9 cellular contexts compared by ENCODE assay signal in the genomic region with DNA sequence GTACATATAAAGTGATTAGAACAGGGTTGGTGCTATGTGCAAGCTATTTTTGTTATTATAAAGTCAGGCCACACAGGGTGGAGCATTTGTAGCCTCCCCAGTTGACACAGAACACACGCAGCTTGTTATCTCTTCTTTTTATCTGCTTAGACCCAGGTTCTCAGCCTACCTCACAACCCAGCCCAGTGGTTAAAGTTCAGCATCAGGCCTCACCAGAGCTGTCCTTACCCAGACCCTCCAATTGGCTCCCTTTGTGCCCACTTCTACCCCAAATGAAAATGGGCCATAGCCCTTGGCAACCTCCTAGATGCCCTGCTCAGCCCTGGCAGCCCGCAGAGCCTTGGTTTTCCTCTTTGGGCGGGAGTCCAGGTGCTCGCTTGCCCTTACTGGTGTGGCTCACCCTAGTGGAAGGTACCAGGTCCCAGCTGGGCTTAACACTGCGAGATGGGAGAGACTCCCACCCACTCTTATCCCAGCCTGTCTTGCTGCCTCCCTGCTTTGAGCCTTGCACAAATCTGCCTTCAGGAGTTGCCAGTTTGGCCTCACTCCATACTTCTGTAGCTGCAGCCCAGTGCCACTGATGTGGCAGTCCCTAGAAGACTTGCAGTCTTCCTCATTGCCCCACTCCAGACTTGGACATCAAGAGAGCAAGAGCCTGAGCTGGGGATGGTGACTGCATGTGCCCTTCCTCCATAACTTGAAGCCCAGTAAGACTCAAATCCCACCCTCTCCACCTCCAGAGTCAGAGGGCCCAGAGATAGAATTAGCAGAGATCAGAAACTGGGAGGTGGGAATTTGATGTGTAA. TPM values are rescaled to one million over a fixed set of nuclear protein-coding genes. Genes with fewer than 3 reads are reported as not detected.
DNase-seq lines count a peak whose midpoint lies in the region; ATAC-seq and TF ChIP-seq lines count a peak whose summit lies in the region.
"Had no signal": no experiment of that assay in that cellular context is flagged by ENCODE, and none has a peak within 500 bp of the region (broad histone marks: within the 10 kb centered on the region; RNA-seq: fewer than 3 reads in every experiment).

No MANE protein-coding gene starts in this region.

- peaks cover 52% of the 10 kb centered on the region for H3K36me3 Mint-ChIP-seq in activated CD4-positive, alpha-beta T cell treated with anti-CD3 and anti-CD28 coated beads, Interleukin-2, amount 10 ng/mL, durations not matched to agents 24 days and 14 days (ENCODE audit: low read depth)
- H3K36me3 Mint-ChIP-seq in activated CD8-positive, alpha-beta T cell treated with anti-CD3 and anti-CD28 coated beads for 36 hours (ENCODE audit: low read depth): peaks cover 45% of the 10 kb centered on the region

- H3K27ac Mint-ChIP-seq in activated CD4-positive, alpha-beta T cell treated with anti-CD3 and anti-CD28 coated beads, Interleukin-2, amount 10 ng/mL, durations not matched to agents 24 days and 14 days: peak overlapping the region; percentile 66
- H3K27ac Mint-ChIP-seq in activated CD8-positive, alpha-beta T cell treated with anti-CD3 and anti-CD28 coated beads for 36 hours: no peak overlapping the region

- intact Hi-C loops in activated CD4-positive, alpha-beta T cell treated with anti-CD3 and anti-CD28 coated beads, Interleukin-2, amount 10 ng/mL, durations not matched to agents 24 days and 14 days (cut with micrococcal nuclease): no loop called here
- intact Hi-C loops in activated CD8-positive, alpha-beta T cell treated with anti-CD3 and anti-CD28 coated beads for 36 hours (cut with micrococcal nuclease): no loop called here
- intact Hi-C loops in left colon (cut with DNase I, micrococcal nuclease): no loop called here

- peak overlapping the region; percentile 86 for H3K27ac ChIP-seq in substantia nigra (ENCODE audit: low read depth, low read length, poor library complexity, severe bottlenecking)

- H3K4me3 Mint-ChIP-seq in activated CD4-positive, alpha-beta T cell treated with anti-CD3 and anti-CD28 coated beads, Interleukin-2, amount 10 ng/mL, durations not matched to agents 24 days and 14 days: peak overlapping the region; percentile 92
- H3K4me3 Mint-ChIP-seq in activated CD8-positive, alpha-beta T cell treated with anti-CD3 and anti-CD28 coated beads for 36 hours: peak overlapping the region; percentile 89

- no peak for ATAC-seq in activated CD8-positive, alpha-beta T cell treated with anti-CD3 and anti-CD28 coated beads for 36 hours
- peak; percentile 40 for ATAC-seq in left colon

- H3K9me3 Mint-ChIP-seq in activated CD4-positive, alpha-beta T cell treated with anti-CD3 and anti-CD28 coated beads, Interleukin-2, amount 10 ng/mL, durations not matched to agents 24 days and 14 days: no peaks in the 10 kb centered on the region
- H3K9me3 Mint-ChIP-seq in activated CD8-positive, alpha-beta T cell treated with anti-CD3 and anti-CD28 coated beads for 36 hours: no peaks in the 10 kb centered on the region

- H3K4me1 Mint-ChIP-seq in activated CD4-positive, alpha-beta T cell treated with anti-CD3 and anti-CD28 coated beads, Interleukin-2, amount 10 ng/mL, durations not matched to agents 24 days and 14 days: peaks cover 56% of the 10 kb centered on the region
- peaks cover 49% of the 10 kb centered on the region for H3K4me1 Mint-ChIP-seq in activated CD8-positive, alpha-beta T cell treated with anti-CD3 and anti-CD28 coated beads for 36 hours (ENCODE audit: low read depth)

- CTCF ChIA-PET in activated CD8-positive, alpha-beta T cell treated with anti-CD3 and anti-CD28 coated beads for 36 hours (lab: Charles Lee): interaction anchor here (0.6 to 4.0 kb wide), 8 partner anchors 22 to 71 kb away, joined by 3 to 31 read pairs (median 4); no protein-coding TSS in a partner anchor

- no peak for TF ChIP-seq CTCF in activated CD8-positive, alpha-beta T cell treated with anti-CD3 and anti-CD28 coated beads for 36 hours (IDR thresholded peaks at IDR 0.05)

- no peaks in the 10 kb centered on the region for H3K27me3 Mint-ChIP-seq in activated CD4-positive, alpha-beta T cell treated with anti-CD3 and anti-CD28 coated beads, Interleukin-2, amount 10 ng/mL, durations not matched to agents 24 days and 14 days
- no peaks in the 10 kb centered on the region for H3K27me3 Mint-ChIP-seq in activated CD8-positive, alpha-beta T cell treated with anti-CD3 and anti-CD28 coated beads for 36 hours

- peak; percentile 62 for DNase-seq in activated CD4-positive, alpha-beta T cell treated with anti-CD3 and anti-CD28 coated beads, Interleukin-2, amount 10 ng/mL, durations not matched to agents 24 days and 14 days
- no peak for DNase-seq in activated CD4-positive, alpha-beta T cell treated with anti-CD3 and anti-CD28 coated beads for 1 hour
- no peak for DNase-seq in activated CD8-positive, alpha-beta T cell treated with anti-CD3 and anti-CD28 coated beads for 36 hours
- DNase-seq in left colon: no peak
- DNase-seq in substantia nigra (lab: John Stamatoyannopoulos, UW): peak in 6 of 49 donors; percentile 8 to 71 (median 17)
- DNase-seq in kidney glomerular epithelial cell (lab: John Stamatoyannopoulos, UW): no peak
- no peak for DNase-seq in NCI-H2171 (lab: John Stamatoyannopoulos, UW)
- DNase-seq in UCSD-AML1 (lab: John Stamatoyannopoulos, UW; ENCODE audit: unreplicated experiment): no peak
- DNase-seq: midbrain had no signal

- POLR2A ChIA-PET in activated CD8-positive, alpha-beta T cell treated with anti-CD3 and anti-CD28 coated beads for 36 hours (lab: Charles Lee): interaction anchor here (0.8 to 4.6 kb wide), 8 partner anchors 10 to 216 kb away, joined by 3 to 22 read pairs (median 4); a partner anchor contains a TSS

RNA-seq across cellular contexts. Expression of a gene that starts 1.2 kb away (rescaled TPM):
- 65.8 and 70.9 TPM in 2 replicates for total RNA-seq in activated CD4-positive, alpha-beta T cell treated with anti-CD3 and anti-CD28 coated beads, Interleukin-2, amount 10 ng/mL, durations not matched to agents 24 days and 14 days
- total RNA-seq in activated CD8-positive, alpha-beta T cell treated with anti-CD3 and anti-CD28 coated beads for 36 hours: 10 to 100 TPM; 33.8 to 36.9 TPM
- total RNA-seq in left colon: 10 to 100 TPM; 82.5 to 94.6 TPM

RNA-seq across cellular contexts. Expression of a gene that starts 4.2 kb away (rescaled TPM):
- 70.2 and 72.9 TPM in 2 replicates for total RNA-seq in activated CD4-positive, alpha-beta T cell treated with anti-CD3 and anti-CD28 coated beads, Interleukin-2, amount 10 ng/mL, durations not matched to agents 24 days and 14 days
- total RNA-seq in activated CD8-positive, alpha-beta T cell treated with anti-CD3 and anti-CD28 coated beads for 36 hours: 100 to 1,000 TPM; 142 to 146 TPM
- 10 to 100 TPM; 26.0 to 38.6 TPM for total RNA-seq in left colon

RNA-seq across cellular contexts. Expression of a gene that starts 20.1 kb away (rescaled TPM):
- 59.8 and 60.2 TPM in 2 replicates for total RNA-seq in activated CD4-positive, alpha-beta T cell treated with anti-CD3 and anti-CD28 coated beads, Interleukin-2, amount 10 ng/mL, durations not matched to agents 24 days and 14 days
- 10 to 100 TPM; 43.6 to 44.8 TPM for total RNA-seq in activated CD8-positive, alpha-beta T cell treated with anti-CD3 and anti-CD28 coated beads for 36 hours
- total RNA-seq in left colon: 10 to 100 TPM; 26.7 to 32.4 TPM

RNA-seq across cellular contexts. Expression of a gene that starts 26.3 kb away (rescaled TPM):
- 89.6 and 91.3 TPM in 2 replicates for total RNA-seq in activated CD4-positive, alpha-beta T cell treated with anti-CD3 and anti-CD28 coated beads, Interleukin-2, amount 10 ng/mL, durations not matched to agents 24 days and 14 days
- 100 to 1,000 TPM; 140 to 141 TPM for total RNA-seq in activated CD8-positive, alpha-beta T cell treated with anti-CD3 and anti-CD28 coated beads for 36 hours
- total RNA-seq in left colon: 10 to 100 TPM in 1 of 2 donors, 1 to 10 TPM in 1; 9.7 to 24.4 TPM

RNA-seq across cellular contexts. Expression of a gene that starts 41.5 kb away (rescaled TPM):
- 40.8 and 43.8 TPM in 2 replicates for total RNA-seq in activated CD4-positive, alpha-beta T cell treated with anti-CD3 and anti-CD28 coated beads, Interleukin-2, amount 10 ng/mL, durations not matched to agents 24 days and 14 days
- 10 to 100 TPM; 22.5 to 24.9 TPM for total RNA-seq in activated CD8-positive, alpha-beta T cell treated with anti-CD3 and anti-CD28 coated beads for 36 hours
- total RNA-seq in left colon: 10 to 100 TPM; 10.2 to 13.5 TPM
